ENCODE assay signal across 16 cellular contexts in genomic region chr2:207286106-207286505, GRCh38.
DNase-seq lines count a peak whose midpoint lies in the region; ATAC-seq, FAIRE-seq and TF ChIP-seq lines count a peak whose summit lies in the region.
"Had no signal": no experiment of that assay in that cellular context is flagged by ENCODE, and none has a peak within 500 bp of the region (broad histone marks: within the 10 kb centered on the region; RNA-seq: fewer than 3 reads in every experiment).

No MANE protein-coding gene starts in this region.

- H3K4me1 ChIP-seq in kidney (ENCODE audit: control insufficient read depth in 1 of 2, insufficient read depth in 1 of 2, low read depth in 1 of 2, low read length in 2 of 2) = peaks cover 0 to 5% of the 10 kb centered on the region in 2 donors
- H3K4me1 ChIP-seq: testis had no signal

- H3K9ac ChIP-seq in kidney (ENCODE audit: low read length in 2 of 2) = no peak overlapping the region
- H3K9ac ChIP-seq: KMS-11 had no signal

- H3K27me3 Mint-ChIP-seq in activated T-helper 17 cell treated with anti-CD3 and anti-CD28 coated beads, Interleukin-2, amount 50 U/mL, for 72 hours = no peaks in the 10 kb centered on the region
- H3K27me3 Mint-ChIP-seq: naive thymus-derived CD4-positive, alpha-beta T cell had no signal

- peak; percentile 27 for ATAC-seq in HG02798 (IDR thresholded peaks at IDR 0.05; ENCODE audit: poor library complexity, unreplicated experiment)
- peak; percentile 75 for ATAC-seq in activated T-helper 17 cell treated with anti-CD3 and anti-CD28 coated beads, Interleukin-2, amount 50 U/mL, for 72 hours (replicated peaks)
- ATAC-seq: effector memory CD8-positive, alpha-beta T cell; naive thymus-derived CD4-positive, alpha-beta T cell had no signal

- H3K9me3 Mint-ChIP-seq in activated T-helper 17 cell treated with anti-CD3 and anti-CD28 coated beads, Interleukin-2, amount 50 U/mL, for 72 hours = no peaks in the 10 kb centered on the region
- H3K9me3 Mint-ChIP-seq: effector memory CD8-positive, alpha-beta T cell had no signal

- H3K36me3 Mint-ChIP-seq in activated T-helper 17 cell treated with anti-CD3 and anti-CD28 coated beads, Interleukin-2, amount 50 U/mL, for 72 hours (ENCODE audit: low read depth) = no peaks in the 10 kb centered on the region

- H3K4me3 ChIP-seq in kidney (ENCODE audit: low read length in 2 of 2) = no peak overlapping the region
- H3K4me3 ChIP-seq: testis had no signal

- no peaks in the 10 kb centered on the region for H3K36me3 ChIP-seq in kidney (ENCODE audit: control insufficient read depth in 1 of 2, insufficient read depth in 2 of 2, low read length in 2 of 2)

- H3K4me3 Mint-ChIP-seq in activated T-helper 17 cell treated with anti-CD3 and anti-CD28 coated beads, Interleukin-2, amount 50 U/mL, for 72 hours = peak overlapping the region; percentile 27
- H3K4me3 Mint-ChIP-seq: effector memory CD8-positive, alpha-beta T cell had no signal

- TF ChIP-seq CTCF in 22Rv1 (IDR thresholded peaks at IDR 0.05) (no peak), kidney (IDR thresholded peaks at IDR 0.05; ENCODE audit: borderline replicate concordance, extremely low read depth, insufficient read depth) (no peak)

- peak; percentile 90 for FAIRE-seq in GM12892 (lab: Jason Lieb, UNC)
- no peak for FAIRE-seq in kidney (lab: Jason Lieb, UNC)
- FAIRE-seq in RCC 7860 (lab: Jason Lieb, UNC) = no peak
- FAIRE-seq: astrocyte had no signal

- no peak for DNase-seq in GM12892 (ENCODE audit: insufficient read length)
- DNase-seq in NCI-H2081 treated with DMSO at 0.1 percent for 48 hours (lab: John Stamatoyannopoulos, UW) = no peak
- no peak for DNase-seq in kidney
- no peak for DNase-seq in NCI-H1417 treated with DMSO at 0.1 percent for 48 hours (lab: John Stamatoyannopoulos, UW)
- no peak for DNase-seq in RCC 7860 (ENCODE audit: low spot score)
- DNase-seq: activated effector memory CD4-positive, alpha-beta T cell treated with anti-CD3 and anti-CD28 coated beads, Interleukin-2, amount 50 U/mL, for 16 hours; effector memory CD8-positive, alpha-beta T cell; NCI-H1092 treated with DMSO at 0.1 percent for 48 hours; stimulated activated CD4-positive, alpha-beta T cell treated with anti-CD3 and anti-CD28 coated beads, Interleukin-4, amount 100 ng/mL, for 1 hour; testis had no signal

- peak overlapping the region; percentile 69 for H3K27ac ChIP-seq in 22Rv1
- no peak overlapping the region for H3K27ac ChIP-seq in kidney (ENCODE audit: low read depth in 2 of 2, low read length in 2 of 2)
- H3K27ac ChIP-seq: KMS-11, testis had no signal

- H3K27ac Mint-ChIP-seq in activated T-helper 17 cell treated with anti-CD3 and anti-CD28 coated beads, Interleukin-2, amount 50 U/mL, for 72 hours = peak overlapping the region; percentile 75
- H3K27ac Mint-ChIP-seq: effector memory CD8-positive, alpha-beta T cell had no signal

- intact Hi-C loops in kidney (cut with DNase I) = no loop called here

- peaks cover 21% of the 10 kb centered on the region for H3K4me1 Mint-ChIP-seq in activated T-helper 17 cell treated with anti-CD3 and anti-CD28 coated beads, Interleukin-2, amount 50 U/mL, for 72 hours

- no peak for TF ChIP-seq POLR2A in GM12892 (IDR thresholded peaks at IDR 0.05; ENCODE audit: low read depth, low read length)

- no peaks in the 10 kb centered on the region for H3K9me3 ChIP-seq in kidney (ENCODE audit: control insufficient read depth in 1 of 2, low read length in 2 of 2)
- H3K9me3 ChIP-seq: testis had no signal
